8 cellular contexts compared by ENCODE assay signal in genomic region chr2:216606551-216607527, GRCh38. TPM values are rescaled to one million over a fixed set of nuclear protein-coding genes. Genes with fewer than 3 reads are reported as not detected.
DNase-seq lines count a peak whose midpoint lies in the region; ATAC-seq lines count a peak whose summit lies in the region.

No MANE protein-coding gene starts in this region.

- H3K27ac Mint-ChIP-seq in activated naive CD8-positive, alpha-beta T cell treated with anti-CD3 and anti-CD28 coated beads for 36 hours, result peak overlapping the region; percentile 93

- peak overlapping the region; percentile 81 for H3K4me3 Mint-ChIP-seq in activated naive CD8-positive, alpha-beta T cell treated with anti-CD3 and anti-CD28 coated beads for 36 hours

- peaks cover 4% of the 10 kb centered on the region for H3K36me3 Mint-ChIP-seq in activated naive CD8-positive, alpha-beta T cell treated with anti-CD3 and anti-CD28 coated beads for 36 hours

- DNase-seq in NCI-H510A (lab: John Stamatoyannopoulos, UW) (peak; percentile 67), 8988T (no peak), hippocampal formation (lab: John Stamatoyannopoulos, UW) (no peak), GF-D8 (lab: John Stamatoyannopoulos, UW) (no peak)
- DNase-seq in activated naive CD8-positive, alpha-beta T cell treated with anti-CD3 and anti-CD28 coated beads for 36 hours, result peak; percentile 80
- DNase-seq in stimulated activated CD4-positive, alpha-beta T cell treated with anti-CD3 and anti-CD28 coated beads, Interleukin-4, amount 100 ng/mL, for 48 hours (ENCODE audit: low read depth in 2 of 2), result peak; percentile 34 to 62

- no peaks in the 10 kb centered on the region for H3K27me3 Mint-ChIP-seq in activated naive CD8-positive, alpha-beta T cell treated with anti-CD3 and anti-CD28 coated beads for 36 hours

- H3K4me1 Mint-ChIP-seq in activated naive CD8-positive, alpha-beta T cell treated with anti-CD3 and anti-CD28 coated beads for 36 hours, result peaks cover 18% of the 10 kb centered on the region

- peak; percentile 78 for ATAC-seq in GM18519 (IDR thresholded peaks at IDR 0.05; ENCODE audit: low FRiP score, unreplicated experiment)
- ATAC-seq in HG02763 (IDR thresholded peaks at IDR 0.05; ENCODE audit: unreplicated experiment), result peak; percentile 83

- H3K9me3 Mint-ChIP-seq in activated naive CD8-positive, alpha-beta T cell treated with anti-CD3 and anti-CD28 coated beads for 36 hours, result no peaks in the 10 kb centered on the region

RNA-seq across cellular contexts. Expression of gene IGFBP2, which starts 26.4 kb away (rescaled TPM):
- 10 to 100 TPM; 38.2 to 39.1 TPM for total RNA-seq in activated naive CD8-positive, alpha-beta T cell treated with anti-CD3 and anti-CD28 coated beads for 36 hours

Comparison
In these comparisons a context has a peak if more than half of its experiments do, and no peak if none do; other contexts are left out.
1. DNase-seq: peak in NCI-H510A (single experiment), activated naive CD8-positive, alpha-beta T cell treated with anti-CD3 and anti-CD28 coated beads for 36 hours (single experiment) and stimulated activated CD4-positive, alpha-beta T cell treated with anti-CD3 and anti-CD28 coated beads, Interleukin-4, amount 100 ng/mL, for 48 hours (2 of 2); none in 8988T (single experiment), hippocampal formation (0 of 2) and GF-D8 (single experiment).